ENCODE assay signal across 23 cellular contexts in the genomic region with DNA sequence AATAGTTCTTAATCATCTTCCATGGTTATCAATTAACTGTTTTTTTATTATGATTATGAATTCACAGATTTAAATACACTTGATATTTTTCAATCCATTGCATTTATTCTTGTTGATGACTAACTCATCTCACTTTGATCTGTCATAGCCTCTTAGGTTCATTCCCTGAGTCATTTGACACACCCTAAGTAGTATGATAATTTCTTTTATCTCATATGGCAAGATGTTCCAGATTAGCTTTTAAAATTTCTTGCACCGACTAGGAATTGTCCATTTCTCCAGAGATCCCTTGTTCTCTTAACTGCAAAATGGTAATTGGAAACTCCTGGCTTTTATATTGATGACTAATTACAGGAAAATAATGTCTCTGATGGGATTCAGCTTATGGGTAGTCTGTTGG.
DNase-seq lines count a peak whose midpoint lies in the region; ATAC-seq, FAIRE-seq and TF ChIP-seq lines count a peak whose summit lies in the region.
"Had no signal": no experiment of that assay in that cellular context is flagged by ENCODE, and none has a peak within 500 bp of the region (broad histone marks: within the 10 kb centered on the region; RNA-seq: fewer than 3 reads in every experiment).

No MANE protein-coding gene starts in this region.

- H3K4me2 ChIP-seq in A549, result peak overlapping the region; percentile 12; the same call in 1 of the 3 replicates
- peak overlapping the region; percentile 46 for H3K4me2 ChIP-seq in PC-3 (ENCODE audit: low read length)

- no peaks in the 10 kb centered on the region for H4K20me1 ChIP-seq in PC-3 (ENCODE audit: low read length)

- H3K9me2 ChIP-seq in PC-3 (replicated peaks; ENCODE audit: low read length), result no peaks in the 10 kb centered on the region

- H3K9me3 ChIP-seq in A549, result no peaks in the 10 kb centered on the region
- 0 out of 2 replicates have a peak, but pooled peaks cover 4% of the 10 kb centered on the region for H3K9me3 ChIP-seq in PC-3 (ENCODE audit: low read length)
- H3K9me3 ChIP-seq: SJCRH30 had no signal

- no TSS peak for BruUV-seq in PC-3 (replicated peaks; lab: Mats Ljungman, UMichigan)

- WGBS in A549 (ENCODE audit: missing lambda C conversion rate), result 7% methylated on average over 1 of the region's 1 CpG

- H3K27ac ChIP-seq in A549, result no peak overlapping the region; a peak in 1 of 6 replicates
- H3K27ac ChIP-seq in PC-3 (ENCODE audit: low read length), result peak overlapping the region; percentile 23
- H3K27ac ChIP-seq: GM23248, HL-60, SJCRH30 had no signal

- CTCF ChIA-PET in A549 (lab: Yijun Ruan, JAX), result no interaction called here
- CTCF ChIA-PET in PC-3 (lab: Charles Lee), result interaction anchor here (0.6 kb wide), 1 partner anchor 10 kb away, joined by 11 read pairs; no protein-coding TSS in a partner anchor

- H3K36me3 ChIP-seq in PC-3 (ENCODE audit: low read depth, low read length), result no peaks in the 10 kb centered on the region
- H3K36me3 ChIP-seq: SJCRH30 had no signal

- TF ChIP-seq EP300 in A549 (IDR thresholded peaks at IDR 0.05), result no peak

- H3K4me1 ChIP-seq in A549 (peaks cover 9% of the 10 kb centered on the region; the same call in 2 of the 3 replicates), PC-3 (ENCODE audit: insufficient read depth, low read length) (peaks cover 32% of the 10 kb centered on the region)
- H3K4me1 ChIP-seq: Caco-2, SJCRH30 had no signal

- POLR2A ChIA-PET in A549 (lab: Yijun Ruan, JAX), result no interaction called here
- POLR2A ChIA-PET in PC-3 (lab: Charles Lee; ENCODE audit: unreplicated experiment), result interaction anchor here (1.0 kb wide), 1 partner anchor 88 kb away, joined by 4 read pairs; no protein-coding TSS in a partner anchor

- DNase-seq in A549 (ENCODE audit: low read depth in 1 of 2, low spot score in 1 of 2), result peak in 1 of 2 experiments; percentile 10
- DNase-seq in PC-3, result peak; percentile 70
- DNase-seq in epithelial cell of esophagus (ENCODE audit: low read depth), result peak; percentile 82
- peak; percentile 25 for DNase-seq in kidney tubule cell (ENCODE audit: low spot score)
- no peak for DNase-seq in AG08395 (ENCODE audit: low spot score)
- DNase-seq in posterior cingulate gyrus, result no peak
- no peak for DNase-seq in NCI-H2171 treated with DMSO at 0.1 percent for 48 hours (lab: John Stamatoyannopoulos, UW)
- no peak for DNase-seq in NCI-H2107 treated with DMSO at 0.1 percent for 48 hours (lab: John Stamatoyannopoulos, UW; ENCODE audit: unreplicated experiment)
- DNase-seq: Caco-2; CD4-positive, alpha-beta T cell; DMS153; EL; GM23248; HCEC 1CT; IMR-90; NCI-H1092 treated with DMSO at 0.1 percent for 48 hours; NCI-H146; NCI-H2029 treated with DMSO at 0.1 percent for 48 hours; OCI-M1; SJCRH30 had no signal

- no peaks in the 10 kb centered on the region for H3K79me2 ChIP-seq in PC-3 (ENCODE audit: low read length)

- H3K4me3 ChIP-seq in A549 (no peak overlapping the region), PC-3 (ENCODE audit: low read length) (peak overlapping the region; percentile 2; the same call in 1 of the 2 replicates), epithelial cell of esophagus (ENCODE audit: low read length) (no peak overlapping the region)
- H3K4me3 ChIP-seq: GM12878, GM23248, SJCRH30 had no signal

- no peak overlapping the region for H2AFZ ChIP-seq in PC-3 (ENCODE audit: low read length)
- H2AFZ ChIP-seq: GM23248 had no signal

- TF ChIP-seq POLR2A in A549 (IDR thresholded peaks at IDR 0.05; ENCODE audit: low read length), result no peak

- no peak for FAIRE-seq in A549 (lab: Jason Lieb, UNC)
- FAIRE-seq: GM12878, HTR-8/SVneo had no signal

- no peak for TF ChIP-seq RAD21 in A549 (conservative IDR thresholded peaks at IDR 0.05 in 1 of 2, IDR thresholded peaks at IDR 0.05 in 1 of 2)

- H3K27me3 ChIP-seq in PC-3 (ENCODE audit: low read length), result no peaks in the 10 kb centered on the region
- H3K27me3 ChIP-seq: SJCRH30 had no signal

- no peak for ATAC-seq in A549
- ATAC-seq in PC-3, result peak; percentile 25
- ATAC-seq: GM12878 had no signal

- intact Hi-C loops in PC-3 (cut with micrococcal nuclease), result loop anchor here (1.0 kb wide), 1 partner anchor 15 kb away; no protein-coding TSS in a partner anchor
- intact Hi-C loops in posterior cingulate gyrus (cut with DNase I), result no loop called here

- H3K9ac ChIP-seq in PC-3 (ENCODE audit: low read length), result no peak overlapping the region
- H3K9ac ChIP-seq: GM23248 had no signal

- TF ChIP-seq CTCF in A549 (IDR thresholded peaks at IDR 0.05) (no peak), PC-3 (conservative IDR thresholded peaks at IDR 0.05; ENCODE audit: low read depth, low read length) (no peak), epithelial cell of esophagus (IDR thresholded peaks at IDR 0.05; ENCODE audit: insufficient read depth, low read depth, low read length, missing control alignments) (no peak)

- peaks cover 4% of the 10 kb centered on the region for H3F3A ChIP-seq in PC-3 (ENCODE audit: low read length, unreplicated experiment)

TF ChIP-seq in A549, 52 proteins besides CTCF, POLR2A, EP300 and RAD21:
- TF ChIP-seq MYC (IDR thresholded peaks at IDR 0.05; ENCODE audit: borderline replicate concordance, low read length) (no peak), TFCP2L1 (CRISPR knock-in tag; IDR thresholded peaks at IDR 0.05) (no peak), FOSL2 (IDR thresholded peaks at IDR 0.05) (no peak), FOSL2 (CRISPR knock-in tag; IDR thresholded peaks at IDR 0.05) (0 out of 2 replicates have a peak, but pooled peaks have one; percentile 7)

Comparison
In these comparisons a context has a peak if more than half of its experiments do, and no peak if none do; other contexts are left out.
1. DNase-seq: peak in PC-3 (single experiment), epithelial cell of esophagus (single experiment) and kidney tubule cell (single experiment); none in AG08395 (single experiment), posterior cingulate gyrus (0 of 10), NCI-H2171 treated with DMSO at 0.1 percent for 48 hours (single experiment) and NCI-H2107 treated with DMSO at 0.1 percent for 48 hours (single experiment).